Comparison of ENCODE assay signal across 13 cellular contexts in genomic region chr10:98295401-98295811, GRCh38. TPM values are rescaled to one million over a fixed set of nuclear protein-coding genes. Genes with fewer than 3 reads are reported as not detected.
DNase-seq lines count a peak whose midpoint lies in the region; ATAC-seq and TF ChIP-seq lines count a peak whose summit lies in the region.
"Had no signal": no experiment of that assay in that cellular context is flagged by ENCODE, and none has a peak within 500 bp of the region (broad histone marks: within the 10 kb centered on the region; RNA-seq: fewer than 3 reads in every experiment).

No MANE protein-coding gene starts in this region.

- H2AFZ ChIP-seq in Loucy (ENCODE audit: low read length), result peak overlapping the region; percentile 16; the same call in 1 of the 2 replicates

- peak overlapping the region; percentile 73 for H3K27ac ChIP-seq in WERI-Rb-1
- H3K27ac ChIP-seq in naive thymus-derived CD4-positive, alpha-beta T cell (ENCODE audit: low read depth, low read length), result no peak overlapping the region

- H3K4me1 Mint-ChIP-seq in naive thymus-derived CD4-positive, alpha-beta T cell, result no peaks in the 10 kb centered on the region
- H3K4me1 Mint-ChIP-seq in stimulated activated naive CD8-positive, alpha-beta T cell treated with anti-CD3 and anti-CD28 coated beads, Interleukin-15, amount 100 ng/mL, for 72 hours, result no peaks in the 10 kb centered on the region
- H3K4me1 Mint-ChIP-seq: activated CD4-positive, alpha-beta memory T cell treated with anti-CD3 and anti-CD28 coated beads, Interleukin-2, amount 10 ng/mL, durations not matched to agents 7 days and 5 days had no signal

- peak overlapping the region; percentile 57 for H3K4me2 ChIP-seq in Loucy (ENCODE audit: low read depth, low read length, poor library complexity, severe bottlenecking)

- peak overlapping the region; percentile 17 for H3K9ac ChIP-seq in Loucy (ENCODE audit: low read depth, low read length, poor library complexity, severe bottlenecking)

- POLR2A ChIA-PET in naive thymus-derived CD4-positive, alpha-beta T cell (lab: Charles Lee), result interaction anchor here (0.6 kb wide), 1 partner anchor 59 kb away, joined by 3 read pairs; no protein-coding TSS in a partner anchor

- no peaks in the 10 kb centered on the region for H3K27me3 ChIP-seq in Loucy (ENCODE audit: insufficient read depth, low read length, poor library complexity, severe bottlenecking)
- H3K27me3 ChIP-seq in WERI-Rb-1 (ENCODE audit: insufficient read depth, low read depth, severe bottlenecking), result no peaks in the 10 kb centered on the region
- no peaks in the 10 kb centered on the region for H3K27me3 ChIP-seq in naive thymus-derived CD4-positive, alpha-beta T cell (ENCODE audit: control insufficient read depth in 2 of 2, insufficient read depth in 2 of 2, low read length in 2 of 2)
- H3K27me3 ChIP-seq: BE2C had no signal

- no peaks in the 10 kb centered on the region for H3K36me3 Mint-ChIP-seq in naive thymus-derived CD4-positive, alpha-beta T cell

- H3K9me3 ChIP-seq in Loucy (ENCODE audit: insufficient read depth, low read depth, low read length), result no peaks in the 10 kb centered on the region
- no peaks in the 10 kb centered on the region for H3K9me3 ChIP-seq in WERI-Rb-1 (ENCODE audit: severe bottlenecking)
- H3K9me3 ChIP-seq in naive thymus-derived CD4-positive, alpha-beta T cell (ENCODE audit: control insufficient read depth in 2 of 3, low read length in 3 of 3), result no peaks in the 10 kb centered on the region
- H3K9me3 ChIP-seq: BE2C had no signal

- CTCF ChIA-PET in naive thymus-derived CD4-positive, alpha-beta T cell (lab: Charles Lee), result no interaction called here

- intact Hi-C loops in naive thymus-derived CD4-positive, alpha-beta T cell (cut with micrococcal nuclease), result no loop called here

- H3K4me1 ChIP-seq in Loucy (ENCODE audit: insufficient read depth, low read length, poor library complexity, severe bottlenecking), result peaks cover 24% of the 10 kb centered on the region
- H3K4me1 ChIP-seq in naive thymus-derived CD4-positive, alpha-beta T cell (ENCODE audit: control insufficient read depth in 2 of 2, insufficient read depth in 2 of 2, low read length in 2 of 2), result no peaks in the 10 kb centered on the region
- H3K4me1 ChIP-seq: BE2C had no signal

- H3K9me3 Mint-ChIP-seq in naive thymus-derived CD4-positive, alpha-beta T cell, result no peaks in the 10 kb centered on the region
- no peaks in the 10 kb centered on the region for H3K9me3 Mint-ChIP-seq in stimulated activated naive CD8-positive, alpha-beta T cell treated with anti-CD3 and anti-CD28 coated beads, Interleukin-15, amount 100 ng/mL, for 72 hours
- H3K9me3 Mint-ChIP-seq: activated CD4-positive, alpha-beta memory T cell treated with anti-CD3 and anti-CD28 coated beads, Interleukin-2, amount 10 ng/mL, durations not matched to agents 7 days and 5 days had no signal

- H3F3A ChIP-seq in Loucy (ENCODE audit: low read depth), result no peaks in the 10 kb centered on the region

- no peaks in the 10 kb centered on the region for H4K20me1 ChIP-seq in Loucy (ENCODE audit: insufficient read depth, low read length, poor library complexity, severe bottlenecking)

- peak; percentile 71 for DNase-seq in G401 (ENCODE audit: low spot score)
- peak; percentile 70 for DNase-seq in WERI-Rb-1
- no peak for DNase-seq in naive thymus-derived CD4-positive, alpha-beta T cell
- no peak for DNase-seq in omental fat pad (ENCODE audit: low spot score)
- no peak for DNase-seq in stimulated activated naive CD8-positive, alpha-beta T cell treated with anti-CD3 and anti-CD28 coated beads, Interleukin-15, amount 100 ng/mL, for 72 hours
- DNase-seq in activated gamma-delta T cell (lab: John Stamatoyannopoulos, UW), result no peak
- DNase-seq: activated CD4-positive, alpha-beta memory T cell treated with anti-CD3 and anti-CD28 coated beads, Interleukin-2, amount 10 ng/mL, durations not matched to agents 7 days and 5 days; activated effector memory CD4-positive, alpha-beta T cell treated with Interleukin-2 at 50 U/mL for 16 hours; BE2C; NCI-H2081 had no signal

- TF ChIP-seq CTCF in Loucy (conservative IDR thresholded peaks at IDR 0.05; ENCODE audit: low read length), result no peak
- TF ChIP-seq CTCF in WERI-Rb-1 (IDR thresholded peaks at IDR 0.05; ENCODE audit: low read depth, low read length), result no peak
- TF ChIP-seq CTCF in omental fat pad (IDR thresholded peaks at IDR 0.05), result no peak

- no peak overlapping the region for H3K4me3 Mint-ChIP-seq in naive thymus-derived CD4-positive, alpha-beta T cell
- H3K4me3 Mint-ChIP-seq in stimulated activated naive CD8-positive, alpha-beta T cell treated with anti-CD3 and anti-CD28 coated beads, Interleukin-15, amount 100 ng/mL, for 72 hours, result no peak overlapping the region
- H3K4me3 Mint-ChIP-seq: activated CD4-positive, alpha-beta memory T cell treated with anti-CD3 and anti-CD28 coated beads, Interleukin-2, amount 10 ng/mL, durations not matched to agents 7 days and 5 days had no signal

- H3K27ac Mint-ChIP-seq in naive thymus-derived CD4-positive, alpha-beta T cell, result no peak overlapping the region
- no peak overlapping the region for H3K27ac Mint-ChIP-seq in stimulated activated naive CD8-positive, alpha-beta T cell treated with anti-CD3 and anti-CD28 coated beads, Interleukin-15, amount 100 ng/mL, for 72 hours
- H3K27ac Mint-ChIP-seq: activated CD4-positive, alpha-beta memory T cell treated with anti-CD3 and anti-CD28 coated beads, Interleukin-2, amount 10 ng/mL, durations not matched to agents 7 days and 5 days had no signal

- H3K79me2 ChIP-seq in Loucy (ENCODE audit: insufficient read depth, low read length), result no peaks in the 10 kb centered on the region

- no peaks in the 10 kb centered on the region for H3K9me2 ChIP-seq in Loucy (replicated peaks; ENCODE audit: low read depth, low read length)

- H3K36me3 ChIP-seq in Loucy (ENCODE audit: insufficient read depth, low read length) (no peaks in the 10 kb centered on the region), WERI-Rb-1 (no peaks in the 10 kb centered on the region; the same call in 1 of the 2 replicates)
- no peaks in the 10 kb centered on the region for H3K36me3 ChIP-seq in naive thymus-derived CD4-positive, alpha-beta T cell (ENCODE audit: control insufficient read depth in 2 of 3, insufficient read depth in 3 of 3, low read length in 3 of 3)
- H3K36me3 ChIP-seq: BE2C had no signal

- H3K4me3 ChIP-seq in Loucy (ENCODE audit: low read length, poor library complexity, severe bottlenecking), result peak overlapping the region; percentile 47
- peak overlapping the region; percentile 12; the same call in 1 of the 2 replicates for H3K4me3 ChIP-seq in WERI-Rb-1 (ENCODE audit: low read depth, low read length)
- no peak overlapping the region for H3K4me3 ChIP-seq in naive thymus-derived CD4-positive, alpha-beta T cell (ENCODE audit: low read length)

- H3K27me3 Mint-ChIP-seq in naive thymus-derived CD4-positive, alpha-beta T cell, result peaks cover 10 to 46% (median 22%) of the 10 kb centered on the region in 5 donors
- H3K27me3 Mint-ChIP-seq in stimulated activated naive CD8-positive, alpha-beta T cell treated with anti-CD3 and anti-CD28 coated beads, Interleukin-15, amount 100 ng/mL, for 72 hours, result peaks cover 62% of the 10 kb centered on the region

- in situ Hi-C loops in G401 (cut with HindIII; ENCODE audit: low sequenced_read_pairs), result no loop called here

- peak; percentile 48 for ATAC-seq in naive thymus-derived CD4-positive, alpha-beta T cell
- ATAC-seq in omental fat pad (ENCODE audit: low FRiP score) (no peak), GM18870 (IDR thresholded peaks at IDR 0.05; ENCODE audit: unreplicated experiment) (no peak)
- ATAC-seq in stimulated activated naive CD8-positive, alpha-beta T cell treated with anti-CD3 and anti-CD28 coated beads, Interleukin-15, amount 100 ng/mL, for 72 hours, result no peak

RNA-seq across cellular contexts. Expression of gene LOXL4, which starts 27.4 kb away (rescaled TPM):
- not detected in 2 replicates for total RNA-seq in G401 (2014; rRNA removed; shearing (Covaris generic))
- total RNA-seq in naive thymus-derived CD4-positive, alpha-beta T cell, result not detected
- not detected for polyA plus RNA-seq in naive thymus-derived CD4-positive, alpha-beta T cell
- 10 to 100 TPM in 1 of 4 donors, 1 to 10 TPM in 3; 3.3 to 13.0 (median 7.0) TPM for total RNA-seq in omental fat pad
- total RNA-seq: activated CD4-positive, alpha-beta memory T cell treated with anti-CD3 and anti-CD28 coated beads, Interleukin-2, amount 10 ng/mL, durations not matched to agents 7 days and 5 days; T-helper 2 cell treated with Interferon-gamma antibody and Interleukin-4, amounts not matched to agents 100 ng/mL and 5 ng/mL, for 36 hours had no signal

Comparison
In these comparisons a context has a peak if more than half of its experiments do, and no peak if none do; other contexts are left out.
1. DNase-seq: peak in G401 (single experiment) and WERI-Rb-1 (single experiment); none in naive thymus-derived CD4-positive, alpha-beta T cell (0 of 9), omental fat pad (single experiment), stimulated activated naive CD8-positive, alpha-beta T cell treated with anti-CD3 and anti-CD28 coated beads, Interleukin-15, amount 100 ng/mL, for 72 hours (0 of 2) and activated gamma-delta T cell (single experiment).